In the genomic region with DNA sequence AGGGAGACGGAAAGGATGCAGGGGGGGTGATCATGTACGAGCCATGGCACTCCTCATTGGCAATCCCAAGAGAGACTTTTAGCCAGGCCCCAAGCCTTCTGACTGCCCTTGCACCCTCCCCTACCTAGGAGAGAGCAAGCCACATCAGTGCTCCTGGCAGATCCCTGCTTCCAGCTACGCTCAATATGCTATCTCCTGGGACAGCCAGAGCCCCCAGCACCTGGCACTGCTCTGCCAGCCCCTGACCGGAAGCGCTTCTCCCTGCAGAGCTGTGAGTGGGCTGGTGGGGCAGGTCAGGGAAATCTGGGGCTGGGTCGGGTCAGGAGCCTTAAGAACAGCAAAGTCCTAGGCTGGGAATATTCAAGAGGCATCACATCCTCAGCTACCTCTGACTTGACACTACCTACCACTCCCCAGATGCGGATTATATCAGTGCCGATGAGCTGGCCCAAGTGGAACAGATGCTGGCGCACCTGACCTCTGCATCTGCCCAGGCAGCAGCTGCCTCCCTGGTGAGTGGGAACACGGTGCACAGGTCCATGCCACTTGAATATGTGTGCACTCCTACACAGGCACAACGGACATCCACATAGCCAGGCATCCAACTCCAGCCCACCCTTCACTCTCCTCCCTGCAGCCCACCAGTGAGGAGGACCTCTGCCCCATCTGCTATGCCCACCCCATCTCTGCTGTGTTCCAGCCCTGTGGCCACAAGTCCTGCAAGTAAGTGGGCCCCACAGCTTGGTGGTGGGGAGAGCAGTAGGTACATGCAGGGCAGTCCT, we compare ENCODE assay signal across 13 cellular contexts. TPM values are rescaled to one million over a fixed set of nuclear protein-coding genes. Genes with fewer than 3 reads are reported as not detected.
DNase-seq lines count a peak whose midpoint lies in the region; ATAC-seq lines count a peak whose summit lies in the region.
"Had no signal": no experiment of that assay in that cellular context is flagged by ENCODE, and none has a peak within 500 bp of the region (broad histone marks: within the 10 kb centered on the region; RNA-seq: fewer than 3 reads in every experiment).

No MANE protein-coding gene starts in this region.

- H3K9me3 Mint-ChIP-seq in activated T-cell treated with anti-CD3 and anti-CD28 coated beads, Interleukin-2, amount 50 U/mL, for 72 hours: no peaks in the 10 kb centered on the region
- peaks cover 0 to 1% (median 0%) of the 10 kb centered on the region in 6 donors for H3K9me3 Mint-ChIP-seq in immature natural killer cell
- H3K9me3 Mint-ChIP-seq in stimulated activated memory B cell treated with anti-CD40 and anti-IgM and Interleukin-4, amounts not matched to agents 10 μg/mL and 1 μg/mL and 100 μg/mL, for 72 hours: no peaks in the 10 kb centered on the region
- H3K9me3 Mint-ChIP-seq: stimulated activated naive CD8-positive, alpha-beta T cell treated with anti-CD3 and anti-CD28 coated beads, Interleukin-15, amount 100 ng/mL, for 72 hours had no signal

- H3K4me1 Mint-ChIP-seq in activated T-cell treated with anti-CD3 and anti-CD28 coated beads, Interleukin-2, amount 50 U/mL, for 72 hours (ENCODE audit: low read depth): peaks cover 48% of the 10 kb centered on the region
- H3K4me1 Mint-ChIP-seq in immature natural killer cell: peaks cover 37 to 44% of the 10 kb centered on the region in 2 donors
- peaks cover 62% of the 10 kb centered on the region for H3K4me1 Mint-ChIP-seq in stimulated activated memory B cell treated with anti-CD40 and anti-IgM and Interleukin-4, amounts not matched to agents 10 μg/mL and 1 μg/mL and 100 μg/mL, for 72 hours

- H3K9ac ChIP-seq in NT2/D1 (ENCODE audit: insufficient read length, low read depth): peak overlapping the region; percentile 16

- H3K4me3 Mint-ChIP-seq in activated T-cell treated with anti-CD3 and anti-CD28 coated beads, Interleukin-2, amount 50 U/mL, for 72 hours: peak overlapping the region in 1 of 2 donors; percentile 38
- H3K4me3 Mint-ChIP-seq in immature natural killer cell: peak overlapping the region in 4 of 5 donors; percentile 13 to 92 (median 24)
- H3K4me3 Mint-ChIP-seq in stimulated activated memory B cell treated with anti-CD40 and anti-IgM and Interleukin-4, amounts not matched to agents 10 μg/mL and 1 μg/mL and 100 μg/mL, for 72 hours: peak overlapping the region; percentile 26

- ATAC-seq in activated T-cell treated with anti-CD3 and anti-CD28 coated beads, Interleukin-2, amount 50 U/mL, for 72 hours (replicated peaks in 1 of 2): no peak
- no peak for ATAC-seq in stimulated activated memory B cell treated with anti-CD40 and anti-IgM and Interleukin-4, amounts not matched to agents 10 μg/mL and 1 μg/mL and 100 μg/mL, for 72 hours

- H3K27me3 ChIP-seq in NT2/D1 (ENCODE audit: insufficient read depth, insufficient read length): no peaks in the 10 kb centered on the region
- H3K27me3 ChIP-seq: brain microvascular endothelial cell had no signal

- peak; percentile 19 for DNase-seq in activated T-cell treated with anti-CD3 and anti-CD28 coated beads, Interleukin-2, amount 50 U/mL, for 1 hour
- DNase-seq in activated T-cell treated with anti-CD3 and anti-CD28 coated beads, Interleukin-2, amount 50 U/mL, for 72 hours: no peak
- no peak for DNase-seq in NT2/D1 (ENCODE audit: low read depth, low spot score)
- DNase-seq in immature natural killer cell: no peak
- DNase-seq in midbrain (lab: John Stamatoyannopoulos, UW): no peak
- no peak for DNase-seq in RPMI8226
- no peak for DNase-seq in nucleus accumbens (lab: John Stamatoyannopoulos, UW)
- DNase-seq: brain microvascular endothelial cell; NCI-H524 treated with DMSO at 0.1 percent for 48 hours; stimulated activated naive CD8-positive, alpha-beta T cell treated with anti-CD3 and anti-CD28 coated beads, Interleukin-15, amount 100 ng/mL, for 72 hours; SW 1271 had no signal

- no peaks in the 10 kb centered on the region for H3K9me3 ChIP-seq in NT2/D1 (ENCODE audit: insufficient read depth, low read length)
- H3K9me3 ChIP-seq: neutrophil had no signal

- peaks cover 0 to 4% of the 10 kb centered on the region in 2 donors for H3K36me3 Mint-ChIP-seq in activated T-cell treated with anti-CD3 and anti-CD28 coated beads, Interleukin-2, amount 50 U/mL, for 72 hours (ENCODE audit: insufficient read depth in 2 of 2)
- H3K36me3 Mint-ChIP-seq in immature natural killer cell: no peaks in the 10 kb centered on the region
- peaks cover 12% of the 10 kb centered on the region for H3K36me3 Mint-ChIP-seq in stimulated activated memory B cell treated with anti-CD40 and anti-IgM and Interleukin-4, amounts not matched to agents 10 μg/mL and 1 μg/mL and 100 μg/mL, for 72 hours

- H3K27ac Mint-ChIP-seq in activated T-cell treated with anti-CD3 and anti-CD28 coated beads, Interleukin-2, amount 50 U/mL, for 72 hours: no peak overlapping the region
- peak overlapping the region in 4 of 6 donors; percentile 28 to 66 (median 65) for H3K27ac Mint-ChIP-seq in immature natural killer cell
- peak overlapping the region; percentile 75 for H3K27ac Mint-ChIP-seq in stimulated activated memory B cell treated with anti-CD40 and anti-IgM and Interleukin-4, amounts not matched to agents 10 μg/mL and 1 μg/mL and 100 μg/mL, for 72 hours

- no peaks in the 10 kb centered on the region for H3K27me3 Mint-ChIP-seq in activated T-cell treated with anti-CD3 and anti-CD28 coated beads, Interleukin-2, amount 50 U/mL, for 72 hours (ENCODE audit: low read depth)
- peaks cover 4 to 10% (median 6%) of the 10 kb centered on the region in 3 donors for H3K27me3 Mint-ChIP-seq in immature natural killer cell (ENCODE audit: low read depth in 3 of 3)
- no peaks in the 10 kb centered on the region for H3K27me3 Mint-ChIP-seq in stimulated activated memory B cell treated with anti-CD40 and anti-IgM and Interleukin-4, amounts not matched to agents 10 μg/mL and 1 μg/mL and 100 μg/mL, for 72 hours
- H3K27me3 Mint-ChIP-seq: stimulated activated naive CD8-positive, alpha-beta T cell treated with anti-CD3 and anti-CD28 coated beads, Interleukin-15, amount 100 ng/mL, for 72 hours had no signal

- H3K36me3 ChIP-seq in NT2/D1 (ENCODE audit: insufficient read depth, insufficient read length, low read length): peaks cover 78% of the 10 kb centered on the region

- H3K4me3 ChIP-seq in NT2/D1 (ENCODE audit: insufficient read length, low read depth): no peak overlapping the region

- H3K4me1 ChIP-seq in NT2/D1 (ENCODE audit: insufficient read depth, insufficient read length): peaks cover 36% of the 10 kb centered on the region

RNA-seq across cellular contexts. Expression of gene AMIGO3, which starts 1.1 kb away (rescaled TPM):
- total RNA-seq in activated T-cell treated with anti-CD3 and anti-CD28 coated beads, Interleukin-2, amount 50 U/mL, for 72 hours: under 1 TPM; 0.19 to 0.72 TPM
- polyA plus RNA-seq in immature natural killer cell: 1 to 10 TPM in 2 of 3 donors, not detected in 1; 1.5 to 1.7 TPM

RNA-seq across cellular contexts. Expression of gene GMPPB, which starts 3.2 kb away (rescaled TPM):
- total RNA-seq in activated T-cell treated with anti-CD3 and anti-CD28 coated beads, Interleukin-2, amount 50 U/mL, for 72 hours: 10 to 100 TPM; 22.3 to 33.4 TPM
- 10 to 100 TPM; 13.5 to 35.2 (median 32.5) TPM for polyA plus RNA-seq in immature natural killer cell

RNA-seq across cellular contexts. Expression of gene RNF123, which starts 31.2 kb away (rescaled TPM):
- total RNA-seq in activated T-cell treated with anti-CD3 and anti-CD28 coated beads, Interleukin-2, amount 50 U/mL, for 72 hours: 10 to 100 TPM; 35.1 to 35.2 TPM
- polyA plus RNA-seq in immature natural killer cell: 10 to 100 TPM in 2 of 3 donors, 1 to 10 TPM in 1; 2.6 to 27.1 (median 11.8) TPM

RNA-seq across cellular contexts. Expression of gene MST1, which starts 31.3 kb away (rescaled TPM):
- total RNA-seq in activated T-cell treated with anti-CD3 and anti-CD28 coated beads, Interleukin-2, amount 50 U/mL, for 72 hours: 10 to 100 TPM; 27.9 to 29.8 TPM
- polyA plus RNA-seq in immature natural killer cell: 1 to 10 TPM in 1 of 3 donors, under 1 TPM in 1, not detected in 1; 0.19 to 1.3 TPM

RNA-seq across cellular contexts. Expression of gene APEH, which starts 46.4 kb away (rescaled TPM):
- 100 to 1,000 TPM in 1 of 2 donors, 10 to 100 TPM in 1; 82.7 to 108 TPM for total RNA-seq in activated T-cell treated with anti-CD3 and anti-CD28 coated beads, Interleukin-2, amount 50 U/mL, for 72 hours
- 100 to 1,000 TPM in 2 of 3 donors, 10 to 100 TPM in 1; 88.0 to 130 (median 121) TPM for polyA plus RNA-seq in immature natural killer cell
